In genomic region chrX:75893281-75893680, GRCh38 we compare ENCODE assay signal across 35 cellular contexts.
"Had no signal": no experiment of that assay in that cellular context is flagged by ENCODE, and none has a peak within 500 bp of the region (broad histone marks: within the 10 kb centered on the region; RNA-seq: fewer than 3 reads in every experiment).

No MANE protein-coding gene starts in this region.

- H3K27me3 Mint-ChIP-seq: activated naive CD4-positive, alpha-beta T cell treated with anti-CD3 and anti-CD28 coated beads, Interleukin-2, amount 10 ng/mL, durations not matched to agents 7 days and 5 days; activated naive CD8-positive, alpha-beta T cell treated with anti-CD3 and anti-CD28 coated beads, Interleukin-2, amount 10 ng/mL, durations not matched to agents 7 days and 5 days; brain had no signal

- ATAC-seq: activated naive CD4-positive, alpha-beta T cell treated with anti-CD3 and anti-CD28 coated beads, Interleukin-2, amount 50 U/mL, for 72 hours; activated naive CD8-positive, alpha-beta T cell treated with anti-CD3 and anti-CD28 coated beads, Interleukin-2, amount 50 U/mL, for 24 hours; activated T-cell treated with anti-CD3 and anti-CD28 coated beads, Interleukin-2, amount 50 U/mL, for 4 hours; activated T-cell treated with anti-CD3 and anti-CD28 coated beads, Interleukin-2, amount 50 U/mL, for 72 hours; activated T-helper 17 cell treated with anti-CD3 and anti-CD28 coated beads, Interleukin-2, amount 50 U/mL, for 72 hours; body of pancreas had no signal

- H3K27ac Mint-ChIP-seq: activated naive CD4-positive, alpha-beta T cell treated with anti-CD3 and anti-CD28 coated beads for 36 hours; activated naive CD4-positive, alpha-beta T cell treated with anti-CD3 and anti-CD28 coated beads, Interleukin-2, amount 10 ng/mL, durations not matched to agents 7 days and 5 days; activated naive CD4-positive, alpha-beta T cell treated with anti-CD3 and anti-CD28 coated beads, Interleukin-2, amount 50 U/mL, for 24 hours; activated naive CD4-positive, alpha-beta T cell treated with anti-CD3 and anti-CD28 coated beads, Interleukin-2, amount 50 U/mL, for 72 hours; activated naive CD8-positive, alpha-beta T cell; activated naive CD8-positive, alpha-beta T cell treated with anti-CD3 and anti-CD28 coated beads for 36 hours; activated naive CD8-positive, alpha-beta T cell treated with anti-CD3 and anti-CD28 coated beads, Interleukin-2, amount 10 ng/mL, durations not matched to agents 7 days and 5 days; activated naive CD8-positive, alpha-beta T cell treated with anti-CD3 and anti-CD28 coated beads, Interleukin-2, amount 50 U/mL, for 24 hours; activated T-cell treated with anti-CD3 and anti-CD28 coated beads, Interleukin-2, amount 50 U/mL, for 24 hours; activated T-cell treated with anti-CD3 and anti-CD28 coated beads, Interleukin-2, amount 50 U/mL, for 72 hours; activated T-helper 1 cell treated with anti-CD3 and anti-CD28 coated beads, Interleukin-12 subunit alpha, Interleukin-12 subunit beta, Interleukin-2, Interleukin-4 antibody, amounts not matched to agents 30 ng/mL and 10 ng/mL and 1 ng/mL, durations not matched to agents 14 hours and 24 hours and 36 hours; activated T-helper 17 cell treated with anti-CD3 and anti-CD28 coated beads, Interleukin-2, amount 50 U/mL, for 72 hours; activated T-helper 2 cell treated with anti-CD3 and anti-CD28 coated beads, Interferon-gamma antibody, Interleukin-2, Interleukin-4, amounts not matched to agents 10 μg/mL and 5 μg/mL and 100 μg/mL, durations not matched to agents 14 hours and 24 hours and 36 hours; brain had no signal

- H3K9me3 Mint-ChIP-seq: activated naive CD4-positive, alpha-beta T cell treated with anti-CD3 and anti-CD28 coated beads for 36 hours; activated naive CD4-positive, alpha-beta T cell treated with anti-CD3 and anti-CD28 coated beads, Interleukin-2, amount 10 ng/mL, durations not matched to agents 7 days and 5 days; activated naive CD4-positive, alpha-beta T cell treated with anti-CD3 and anti-CD28 coated beads, Interleukin-2, amount 50 U/mL, for 24 hours; activated naive CD4-positive, alpha-beta T cell treated with anti-CD3 and anti-CD28 coated beads, Interleukin-2, amount 50 U/mL, for 72 hours; activated naive CD8-positive, alpha-beta T cell treated with anti-CD3 and anti-CD28 coated beads for 36 hours; activated naive CD8-positive, alpha-beta T cell treated with anti-CD3 and anti-CD28 coated beads, Interleukin-2, amount 10 ng/mL, durations not matched to agents 7 days and 5 days; activated naive CD8-positive, alpha-beta T cell treated with anti-CD3 and anti-CD28 coated beads, Interleukin-2, amount 50 U/mL, for 24 hours; activated T-cell treated with anti-CD3 and anti-CD28 coated beads, Interleukin-2, amount 50 U/mL, for 24 hours; activated T-cell treated with anti-CD3 and anti-CD28 coated beads, Interleukin-2, amount 50 U/mL, for 4 hours; activated T-cell treated with anti-CD3 and anti-CD28 coated beads, Interleukin-2, amount 50 U/mL, for 72 hours; activated T-helper 1 cell treated with anti-CD3 and anti-CD28 coated beads, Interleukin-12 subunit alpha, Interleukin-12 subunit beta, Interleukin-2, Interleukin-4 antibody, amounts not matched to agents 30 ng/mL and 10 ng/mL and 1 ng/mL, durations not matched to agents 14 hours and 24 hours and 36 hours; activated T-helper 17 cell treated with anti-CD3 and anti-CD28 coated beads, Interleukin-2, amount 50 U/mL, for 72 hours; activated T-helper 2 cell treated with anti-CD3 and anti-CD28 coated beads, Interferon-gamma antibody, Interleukin-2, Interleukin-4, amounts not matched to agents 10 μg/mL and 5 μg/mL and 100 μg/mL, durations not matched to agents 14 hours and 24 hours and 36 hours; central memory CD8-positive, alpha-beta T cell had no signal

- H3K4me1 Mint-ChIP-seq: activated naive CD4-positive, alpha-beta T cell treated with anti-CD3 and anti-CD28 coated beads, Interleukin-2, amount 10 ng/mL, durations not matched to agents 7 days and 5 days; activated naive CD4-positive, alpha-beta T cell treated with anti-CD3 and anti-CD28 coated beads, Interleukin-2, amount 50 U/mL, for 24 hours; activated naive CD8-positive, alpha-beta T cell treated with anti-CD3 and anti-CD28 coated beads for 36 hours; activated naive CD8-positive, alpha-beta T cell treated with anti-CD3 and anti-CD28 coated beads, Interleukin-2, amount 10 ng/mL, durations not matched to agents 7 days and 5 days; activated naive CD8-positive, alpha-beta T cell treated with anti-CD3 and anti-CD28 coated beads, Interleukin-2, amount 50 U/mL, for 24 hours; activated T-helper 17 cell treated with anti-CD3 and anti-CD28 coated beads, Interleukin-2, amount 50 U/mL, for 72 hours; brain; central memory CD8-positive, alpha-beta T cell had no signal

- H3K36me3 Mint-ChIP-seq: activated naive CD4-positive, alpha-beta T cell treated with anti-CD3 and anti-CD28 coated beads, Interleukin-2, amount 10 ng/mL, durations not matched to agents 7 days and 5 days; activated naive CD4-positive, alpha-beta T cell treated with anti-CD3 and anti-CD28 coated beads, Interleukin-2, amount 50 U/mL, for 24 hours; activated naive CD4-positive, alpha-beta T cell treated with anti-CD3 and anti-CD28 coated beads, Interleukin-2, amount 50 U/mL, for 72 hours; activated naive CD8-positive, alpha-beta T cell; activated naive CD8-positive, alpha-beta T cell treated with anti-CD3 and anti-CD28 coated beads for 36 hours; activated naive CD8-positive, alpha-beta T cell treated with anti-CD3 and anti-CD28 coated beads, Interleukin-2, amount 10 ng/mL, durations not matched to agents 7 days and 5 days; brain had no signal

- H3K4me3 Mint-ChIP-seq: activated naive CD4-positive, alpha-beta T cell treated with anti-CD3 and anti-CD28 coated beads for 36 hours; activated naive CD4-positive, alpha-beta T cell treated with anti-CD3 and anti-CD28 coated beads, Interleukin-2, amount 10 ng/mL, durations not matched to agents 7 days and 5 days; activated naive CD4-positive, alpha-beta T cell treated with anti-CD3 and anti-CD28 coated beads, Interleukin-2, amount 50 U/mL, for 24 hours; activated naive CD8-positive, alpha-beta T cell; activated naive CD8-positive, alpha-beta T cell treated with anti-CD3 and anti-CD28 coated beads for 36 hours; activated naive CD8-positive, alpha-beta T cell treated with anti-CD3 and anti-CD28 coated beads, Interleukin-2, amount 10 ng/mL, durations not matched to agents 7 days and 5 days; activated naive CD8-positive, alpha-beta T cell treated with anti-CD3 and anti-CD28 coated beads, Interleukin-2, amount 50 U/mL, for 24 hours; activated T-cell treated with anti-CD3 and anti-CD28 coated beads, Interleukin-2, amount 50 U/mL, for 24 hours; activated T-cell treated with anti-CD3 and anti-CD28 coated beads, Interleukin-2, amount 50 U/mL, for 4 hours; activated T-cell treated with anti-CD3 and anti-CD28 coated beads, Interleukin-2, amount 50 U/mL, for 72 hours; activated T-helper 1 cell treated with anti-CD3 and anti-CD28 coated beads, Interleukin-12 subunit alpha, Interleukin-12 subunit beta, Interleukin-2, Interleukin-4 antibody, amounts not matched to agents 30 ng/mL and 10 ng/mL and 1 ng/mL, durations not matched to agents 14 hours and 24 hours and 36 hours; activated T-helper 17 cell treated with anti-CD3 and anti-CD28 coated beads, Interleukin-2, amount 50 U/mL, for 72 hours; brain; central memory CD8-positive, alpha-beta T cell had no signal

- DNase-seq: activated effector memory CD4-positive, alpha-beta T cell treated with anti-CD3 and anti-CD28 coated beads, Interleukin-2, amount 50 U/mL, for 16 hours; activated effector memory CD4-positive, alpha-beta T cell treated with Interleukin-2 at 50 U/mL for 16 hours; activated gamma-delta T cell; activated gamma-delta T cell treated with Interleukin-2 at 50 U/mL for 16 hours; activated naive CD4-positive, alpha-beta T cell; activated naive CD4-positive, alpha-beta T cell treated with anti-CD3 and anti-CD28 coated beads for 36 hours; activated naive CD4-positive, alpha-beta T cell treated with anti-CD3 and anti-CD28 coated beads, Interleukin-2, amount 10 ng/mL, durations not matched to agents 7 days and 5 days; activated naive CD4-positive, alpha-beta T cell treated with anti-CD3 and anti-CD28 coated beads, Interleukin-2, amount 50 U/mL, for 16 hours; activated naive CD4-positive, alpha-beta T cell treated with Interleukin-2 at 50 U/mL for 16 hours; activated naive CD8-positive, alpha-beta T cell treated with anti-CD3 and anti-CD28 coated beads for 36 hours; activated naive CD8-positive, alpha-beta T cell treated with anti-CD3 and anti-CD28 coated beads, Interleukin-2, amount 10 ng/mL, durations not matched to agents 7 days and 5 days; activated naive CD8-positive, alpha-beta T cell treated with anti-CD3 and anti-CD28 coated beads, Interleukin-2, amount 50 U/mL, for 24 hours; activated T-cell treated with anti-CD3 and anti-CD28 coated beads, Interleukin-2, amount 50 U/mL, for 1 hour; activated T-cell treated with anti-CD3 and anti-CD28 coated beads, Interleukin-2, amount 50 U/mL, for 24 hours; activated T-cell treated with anti-CD3 and anti-CD28 coated beads, Interleukin-2, amount 50 U/mL, for 4 hours; activated T-cell treated with anti-CD3 and anti-CD28 coated beads, Interleukin-2, amount 50 U/mL, for 48 hours; activated T-cell treated with anti-CD3 and anti-CD28 coated beads, Interleukin-2, amount 50 U/mL, for 72 hours; adrenal gland; amniotic stem cell; amygdala; anterior cingulate cortex; aorta; body of pancreas; brain microvascular endothelial cell; caudate nucleus; central memory CD4-positive, alpha-beta T cell; cerebellar nuclear complex had no signal
